Comparison of ENCODE assay signal across 10 cellular contexts in genomic region chr18:24075731-24076130, GRCh38.
DNase-seq lines count a peak whose midpoint lies in the region; ATAC-seq and TF ChIP-seq lines count a peak whose summit lies in the region.
"Had no signal": no experiment of that assay in that cellular context is flagged by ENCODE, and none has a peak within 500 bp of the region (broad histone marks: within the 10 kb centered on the region; RNA-seq: fewer than 3 reads in every experiment).

No MANE protein-coding gene starts in this region.

- no peak for TF ChIP-seq EP300 in esophagus muscularis mucosa (IDR thresholded peaks at IDR 0.05)

- H3K27me3 ChIP-seq in PC-9 (ENCODE audit: insufficient read depth, low read depth) (no peaks in the 10 kb centered on the region), esophagus muscularis mucosa (no peaks in the 10 kb centered on the region), thoracic aorta (replicated peaks; ENCODE audit: insufficient read depth) (no peaks in the 10 kb centered on the region), Peyer's patch (no peaks in the 10 kb centered on the region)
- H3K27me3 ChIP-seq: ovary had no signal

- no TSS peak for BruUV-seq in PC-9 (replicated peaks; lab: Mats Ljungman, UMichigan)

- H3K4me3 Mint-ChIP-seq in activated naive CD4-positive, alpha-beta T cell treated with anti-CD3 and anti-CD28 coated beads, Interleukin-2, amount 10 ng/mL, durations not matched to agents 7 days and 5 days = no peak overlapping the region

- peaks cover 6% of the 10 kb centered on the region; the same call in 1 of the 2 replicates for H3F3A ChIP-seq in PC-9 (ENCODE audit: insufficient read depth, low read depth)

- no peaks in the 10 kb centered on the region for H4K20me1 ChIP-seq in PC-9 (ENCODE audit: insufficient read depth)

- TF ChIP-seq CTCF in PC-9 (conservative IDR thresholded peaks at IDR 0.05) = no peak
- no peak for TF ChIP-seq CTCF in esophagus muscularis mucosa (IDR thresholded peaks at IDR 0.05)
- no peak for TF ChIP-seq CTCF in thoracic aorta (IDR thresholded peaks at IDR 0.05)
- no peak for TF ChIP-seq CTCF in Peyer's patch (IDR thresholded peaks at IDR 0.05)

- H3K36me3 ChIP-seq in PC-9 (ENCODE audit: low read depth) = no peaks in the 10 kb centered on the region
- peaks cover 0 to 3% (median 0%) of the 10 kb centered on the region in 4 donors for H3K36me3 ChIP-seq in esophagus muscularis mucosa
- H3K36me3 ChIP-seq in thoracic aorta = no peaks in the 10 kb centered on the region
- no peaks in the 10 kb centered on the region for H3K36me3 ChIP-seq in Peyer's patch
- H3K36me3 ChIP-seq: ovary had no signal

- CTCF ChIA-PET in activated naive CD4-positive, alpha-beta T cell treated with anti-CD3 and anti-CD28 coated beads, Interleukin-2, amount 10 ng/mL, durations not matched to agents 7 days and 5 days (lab: Charles Lee) = interaction anchor here (0.9 to 2.6 kb wide), 9 partner anchors 10 to 248 kb away, joined by 3 to 9 read pairs (median 4); no protein-coding TSS in a partner anchor
- CTCF ChIA-PET in PC-9 (lab: Charles Lee) = no interaction called here

- TF ChIP-seq POLR2A in esophagus muscularis mucosa (IDR thresholded peaks at IDR 0.05; ENCODE audit: low read depth) = no peak
- no peak for TF ChIP-seq POLR2A in Peyer's patch (IDR thresholded peaks at IDR 0.05)

- no peak overlapping the region for H3K4me2 ChIP-seq in PC-9

- H3K4me3 ChIP-seq in PC-9 (no peak overlapping the region), esophagus muscularis mucosa (peak overlapping the region in 1 of 4 donors; percentile 6), thoracic aorta (peak overlapping the region; percentile 19), Peyer's patch (no peak overlapping the region)
- H3K4me3 ChIP-seq: ovary had no signal

- no peak overlapping the region for H2AFZ ChIP-seq in PC-9

- no peaks in the 10 kb centered on the region for H3K9me3 ChIP-seq in PC-9 (ENCODE audit: insufficient read depth, low read depth)
- H3K9me3 ChIP-seq in esophagus muscularis mucosa = no peaks in the 10 kb centered on the region
- no peaks in the 10 kb centered on the region for H3K9me3 ChIP-seq in thoracic aorta
- H3K9me3 ChIP-seq in Peyer's patch = no peaks in the 10 kb centered on the region
- H3K9me3 ChIP-seq: ovary had no signal

- H3K4me1 ChIP-seq in PC-9 (replicated peaks; ENCODE audit: insufficient read depth) (peaks cover 5% of the 10 kb centered on the region), esophagus muscularis mucosa (peaks cover 10 to 18% (median 16%) of the 10 kb centered on the region in 4 donors), thoracic aorta (ENCODE audit: control insufficient read depth in 1 of 2, low read depth in 2 of 2) (peaks cover 0 to 23% of the 10 kb centered on the region in 2 donors), Peyer's patch (peaks cover 0 to 7% (median 2%) of the 10 kb centered on the region in 4 donors)

- H3K27ac Mint-ChIP-seq in activated naive CD4-positive, alpha-beta T cell treated with anti-CD3 and anti-CD28 coated beads, Interleukin-2, amount 10 ng/mL, durations not matched to agents 7 days and 5 days = peak overlapping the region; percentile 38

- no peaks in the 10 kb centered on the region for H3K27me3 Mint-ChIP-seq in activated naive CD4-positive, alpha-beta T cell treated with anti-CD3 and anti-CD28 coated beads, Interleukin-2, amount 10 ng/mL, durations not matched to agents 7 days and 5 days

- POLR2A ChIA-PET in PC-9 (lab: Charles Lee; ENCODE audit: unreplicated experiment) = interaction anchor here (0.6 kb wide), 1 partner anchor 37 kb away, joined by 3 read pairs; no protein-coding TSS in a partner anchor

- H3K79me2 ChIP-seq in PC-9 (ENCODE audit: low read depth) = no peaks in the 10 kb centered on the region

- peaks cover 43% of the 10 kb centered on the region for H3K4me1 Mint-ChIP-seq in activated naive CD4-positive, alpha-beta T cell treated with anti-CD3 and anti-CD28 coated beads, Interleukin-2, amount 10 ng/mL, durations not matched to agents 7 days and 5 days

- intact Hi-C loops in PC-9 (cut with micrococcal nuclease; ENCODE audit: unreplicated experiment) (loop anchor here (2.0 to 5.0 kb wide), 2 partner anchors 53 to 123 kb away; no protein-coding TSS in a partner anchor), esophagus muscularis mucosa (cut with DNase I) (loop anchor here (5.0 to 10.0 kb wide), 2 partner anchors 51 to 143 kb away; no protein-coding TSS in a partner anchor)

- ATAC-seq in thoracic aorta (ENCODE audit: insufficient number of reproducible peaks, low FRiP score, low read depth) (no peak), GM18858 (IDR thresholded peaks at IDR 0.05; ENCODE audit: unreplicated experiment) (no peak)

- peaks cover 60% of the 10 kb centered on the region for H3K36me3 Mint-ChIP-seq in activated naive CD4-positive, alpha-beta T cell treated with anti-CD3 and anti-CD28 coated beads, Interleukin-2, amount 10 ng/mL, durations not matched to agents 7 days and 5 days

- H3K9me3 Mint-ChIP-seq in activated naive CD4-positive, alpha-beta T cell treated with anti-CD3 and anti-CD28 coated beads, Interleukin-2, amount 10 ng/mL, durations not matched to agents 7 days and 5 days = peaks cover 4% of the 10 kb centered on the region

- no peaks in the 10 kb centered on the region for H3K9me2 ChIP-seq in PC-9 (ENCODE audit: insufficient read depth)

- WGBS in esophagus muscularis mucosa = 69% methylated on average over 3 of the region's 3 CpGs

- H3K27ac ChIP-seq in PC-9 = 0 out of 2 replicates have a peak overlapping the region, but pooled peaks have one; percentile 39
- peak overlapping the region; percentile 54 to 71 (median 64) for H3K27ac ChIP-seq in esophagus muscularis mucosa (replicated peaks in 1 of 4)
- peak overlapping the region; percentile 49 to 76 for H3K27ac ChIP-seq in thoracic aorta
- H3K27ac ChIP-seq in Peyer's patch = peak overlapping the region in 2 of 4 donors; percentile 38 to 40
- H3K27ac ChIP-seq: C4-2B, ovary had no signal

- DNase-seq in activated naive CD4-positive, alpha-beta T cell treated with anti-CD3 and anti-CD28 coated beads, Interleukin-2, amount 10 ng/mL, durations not matched to agents 7 days and 5 days = no peak
- DNase-seq in activated naive CD4-positive, alpha-beta T cell treated with anti-CD3 and anti-CD28 coated beads, Interleukin-2, amount 50 U/mL, for 16 hours = no peak
- DNase-seq in PC-9 = no peak
- no peak for DNase-seq in esophagus muscularis mucosa (ENCODE audit: extremely low spot score)
- DNase-seq in thoracic aorta (ENCODE audit: low spot score) = no peak
- DNase-seq in NAMALWA (ENCODE audit: low spot score) = no peak
- no peak for DNase-seq in Peyer's patch
